Comparison of ENCODE assay signal across 12 cellular contexts in genomic region chr1:111848852-111849545, GRCh38.
"Had no signal": no experiment of that assay in that cellular context is flagged by ENCODE, and none has a peak within 500 bp of the region (broad histone marks: within the 10 kb centered on the region; RNA-seq: fewer than 3 reads in every experiment).

No MANE protein-coding gene starts in this region.

- H3K4me3 ChIP-seq: gastrocnemius medialis, transverse colon had no signal

- H3K36me3 ChIP-seq: gastrocnemius medialis, transverse colon had no signal

- H3K36me3 Mint-ChIP-seq: stimulated activated memory B cell treated with anti-CD40 and anti-IgM and Interleukin-4, amounts not matched to agents 10 μg/mL and 1 μg/mL and 100 μg/mL, for 72 hours; T-cell had no signal

- H3K27me3 ChIP-seq: gastrocnemius medialis, transverse colon had no signal

- DNase-seq: activated CD4-positive, alpha-beta T cell treated with anti-CD3 and anti-CD28 coated beads, Interleukin-2, amount 50 U/mL, for 48 hours; activated naive CD4-positive, alpha-beta T cell treated with Interleukin-2 at 50 U/mL for 16 hours; aorta; dermis blood vessel endothelial cell; gastrocnemius medialis; mesenchymal stem cell; stimulated activated CD4-positive, alpha-beta T cell treated with anti-CD3 and anti-CD28 coated beads, Interleukin-2, amount 100 ng/mL, for 48 hours; T-cell; transverse colon had no signal

- ATAC-seq: activated T-helper 17 cell treated with anti-CD3 and anti-CD28 coated beads, Interleukin-2, amount 50 U/mL, for 72 hours; gastrocnemius medialis; stimulated activated memory B cell treated with anti-CD40 and anti-IgM and Interleukin-4, amounts not matched to agents 10 μg/mL and 1 μg/mL and 100 μg/mL, for 72 hours; T-cell had no signal

- H3K4me1 ChIP-seq: transverse colon had no signal

- H3K27ac ChIP-seq: gastrocnemius medialis, transverse colon, VCaP had no signal

- H3K9me3 Mint-ChIP-seq: activated T-helper 17 cell treated with anti-CD3 and anti-CD28 coated beads, Interleukin-2, amount 50 U/mL, for 72 hours; stimulated activated memory B cell treated with anti-CD40 and anti-IgM and Interleukin-4, amounts not matched to agents 10 μg/mL and 1 μg/mL and 100 μg/mL, for 72 hours; T-cell had no signal

- H3K4me3 Mint-ChIP-seq: activated T-helper 17 cell treated with anti-CD3 and anti-CD28 coated beads, Interleukin-2, amount 50 U/mL, for 72 hours; stimulated activated memory B cell treated with anti-CD40 and anti-IgM and Interleukin-4, amounts not matched to agents 10 μg/mL and 1 μg/mL and 100 μg/mL, for 72 hours; T-cell had no signal

- H3K27ac Mint-ChIP-seq: stimulated activated memory B cell treated with anti-CD40 and anti-IgM and Interleukin-4, amounts not matched to agents 10 μg/mL and 1 μg/mL and 100 μg/mL, for 72 hours; T-cell had no signal

- H3K4me1 Mint-ChIP-seq: activated T-helper 17 cell treated with anti-CD3 and anti-CD28 coated beads, Interleukin-2, amount 50 U/mL, for 72 hours; stimulated activated memory B cell treated with anti-CD40 and anti-IgM and Interleukin-4, amounts not matched to agents 10 μg/mL and 1 μg/mL and 100 μg/mL, for 72 hours; T-cell had no signal

- H3K9me3 ChIP-seq: gastrocnemius medialis, transverse colon had no signal
